Comparison of ENCODE assay signal across 8 cellular contexts in genomic region chr3:53845881-53846133, GRCh38. TPM values are rescaled to one million over a fixed set of nuclear protein-coding genes. Genes with fewer than 3 reads are reported as not detected.
DNase-seq lines count a peak whose midpoint lies in the region; ATAC-seq and TF ChIP-seq lines count a peak whose summit lies in the region.

No MANE protein-coding gene starts in this region.

- H3K36me3 Mint-ChIP-seq in activated CD4-positive, alpha-beta T cell treated with anti-CD3 and anti-CD28 coated beads, Interleukin-2, amount 10 ng/mL, durations not matched to agents 24 days and 14 days (ENCODE audit: low read depth), result no peaks in the 10 kb centered on the region

- TF ChIP-seq CTCF in astrocyte of the cerebellum (IDR thresholded peaks at IDR 0.05; ENCODE audit: low read depth, low read length, missing control alignments), result no peak
- TF ChIP-seq CTCF in lower leg skin (IDR thresholded peaks at IDR 0.05), result no peak
- TF ChIP-seq CTCF in tibial artery (IDR thresholded peaks at IDR 0.05), result no peak

- H3K4me3 ChIP-seq in astrocyte of the cerebellum (ENCODE audit: low read depth, low read length) (peak overlapping the region; percentile 52), lower leg skin (ENCODE audit: low read depth, poor library complexity, severe bottlenecking) (peak overlapping the region; percentile 58), tibial artery (peak overlapping the region; percentile 56 to 71)

- no peak for ATAC-seq in GM19324 (IDR thresholded peaks at IDR 0.05; ENCODE audit: low FRiP score, unreplicated experiment)

- H3K9me3 Mint-ChIP-seq in activated CD4-positive, alpha-beta T cell treated with anti-CD3 and anti-CD28 coated beads, Interleukin-2, amount 10 ng/mL, durations not matched to agents 24 days and 14 days, result no peaks in the 10 kb centered on the region

- 0% methylated on average over 6 to 29 of the region's 34 CpGs for WGBS in lower leg skin, 2 donors

- in situ Hi-C loops in astrocyte of the cerebellum (cut with HindIII; ENCODE audit: low sequenced_read_pairs), result no loop called here

- peaks cover 63% of the 10 kb centered on the region for H3K27me3 Mint-ChIP-seq in activated CD4-positive, alpha-beta T cell treated with anti-CD3 and anti-CD28 coated beads, Interleukin-2, amount 10 ng/mL, durations not matched to agents 24 days and 14 days

- no peak for DNase-seq in activated CD4-positive, alpha-beta T cell treated with anti-CD3 and anti-CD28 coated beads, Interleukin-2, amount 10 ng/mL, durations not matched to agents 24 days and 14 days
- DNase-seq in activated CD4-positive, alpha-beta T cell treated with anti-CD3 and anti-CD28 coated beads for 1 hour, result no peak
- DNase-seq in astrocyte of the cerebellum (ENCODE audit: low read depth), result no peak
- no peak for DNase-seq in lower leg skin (ENCODE audit: low spot score in 2 of 2)
- no peak for DNase-seq in tibial artery
- DNase-seq in H4 (ENCODE audit: low spot score), result no peak
- DNase-seq in NCI-H226, result no peak

- H3K27ac Mint-ChIP-seq in activated CD4-positive, alpha-beta T cell treated with anti-CD3 and anti-CD28 coated beads, Interleukin-2, amount 10 ng/mL, durations not matched to agents 24 days and 14 days, result no peak overlapping the region

- H3K27me3 ChIP-seq in tibial artery, result peaks cover 0 to 20% of the 10 kb centered on the region in 2 donors

- H3K4me1 ChIP-seq in tibial artery, result peaks cover 0 to 37% (median 6%) of the 10 kb centered on the region in 4 donors

- H3K36me3 ChIP-seq in tibial artery, result no peaks in the 10 kb centered on the region

- H3K4me1 Mint-ChIP-seq in activated CD4-positive, alpha-beta T cell treated with anti-CD3 and anti-CD28 coated beads, Interleukin-2, amount 10 ng/mL, durations not matched to agents 24 days and 14 days, result peaks cover 4% of the 10 kb centered on the region

- H3K9me3 ChIP-seq in tibial artery, result no peaks in the 10 kb centered on the region

- peak overlapping the region; percentile 67 for H3K4me3 Mint-ChIP-seq in activated CD4-positive, alpha-beta T cell treated with anti-CD3 and anti-CD28 coated beads, Interleukin-2, amount 10 ng/mL, durations not matched to agents 24 days and 14 days

- no peak for TF ChIP-seq POLR2A in lower leg skin (IDR thresholded peaks at IDR 0.05)

- H3K27ac ChIP-seq in tibial artery, result peak overlapping the region in 1 of 2 donors; percentile 41

- intact Hi-C loops in activated CD4-positive, alpha-beta T cell treated with anti-CD3 and anti-CD28 coated beads, Interleukin-2, amount 10 ng/mL, durations not matched to agents 24 days and 14 days (cut with micrococcal nuclease), result no loop called here
- intact Hi-C loops in lower leg skin (cut with DNase I; ENCODE audit: low total_unique reads) (no loop called here), tibial artery (cut with DNase I; ENCODE audit: low total_unique reads) (no loop called here)

RNA-seq across cellular contexts. Expression of gene CHDH, which starts 0.4 kb away (rescaled TPM):
- total RNA-seq in activated CD4-positive, alpha-beta T cell treated with anti-CD3 and anti-CD28 coated beads, Interleukin-2, amount 10 ng/mL, durations not matched to agents 24 days and 14 days, result 0.62 and 0.75 TPM in 2 replicates
- 10 to 100 TPM in 2 of 4 donors, 1 to 10 TPM in 2; 4.6 to 14.9 (median 9.5) TPM for total RNA-seq in lower leg skin
- 0.02 and 0.39 TPM in 2 replicates for total RNA-seq in H4 (2014; rRNA removed; shearing (Covaris generic))

RNA-seq across cellular contexts. Expression of gene IL17RB, which starts 0.6 kb away (rescaled TPM):
- 1.3 and 2.2 TPM in 2 replicates for total RNA-seq in activated CD4-positive, alpha-beta T cell treated with anti-CD3 and anti-CD28 coated beads, Interleukin-2, amount 10 ng/mL, durations not matched to agents 24 days and 14 days
- 1 to 10 TPM in 1 of 4 donors, under 1 TPM in 2, not detected in 1; 0.63 to 1.9 (median 0.81) TPM for total RNA-seq in lower leg skin
- 0.39 TPM in 2 replicates for total RNA-seq in H4 (2014; rRNA removed; shearing (Covaris generic))

RNA-seq across cellular contexts. Expression of gene ACTR8, which starts 36.1 kb away (rescaled TPM):
- total RNA-seq in activated CD4-positive, alpha-beta T cell treated with anti-CD3 and anti-CD28 coated beads, Interleukin-2, amount 10 ng/mL, durations not matched to agents 24 days and 14 days, result 44.5 and 46.7 TPM in 2 replicates
- 10 to 100 TPM; 12.0 to 22.4 (median 19.2) TPM for total RNA-seq in lower leg skin
- total RNA-seq in H4 (2014; rRNA removed; shearing (Covaris generic)), result 14.1 and 22.3 TPM in 2 replicates

RNA-seq across cellular contexts. Expression of gene SELENOK, which starts 45.9 kb away (rescaled TPM):
- 51.4 and 58.5 TPM in 2 replicates for total RNA-seq in activated CD4-positive, alpha-beta T cell treated with anti-CD3 and anti-CD28 coated beads, Interleukin-2, amount 10 ng/mL, durations not matched to agents 24 days and 14 days
- 10 to 100 TPM; 23.0 to 47.2 (median 30.1) TPM for total RNA-seq in lower leg skin
- total RNA-seq in H4 (2014; rRNA removed; shearing (Covaris generic)), result 40.3 and 61.0 TPM in 2 replicates
